Comparison of ENCODE assay signal across 23 cellular contexts in the genomic region with DNA sequence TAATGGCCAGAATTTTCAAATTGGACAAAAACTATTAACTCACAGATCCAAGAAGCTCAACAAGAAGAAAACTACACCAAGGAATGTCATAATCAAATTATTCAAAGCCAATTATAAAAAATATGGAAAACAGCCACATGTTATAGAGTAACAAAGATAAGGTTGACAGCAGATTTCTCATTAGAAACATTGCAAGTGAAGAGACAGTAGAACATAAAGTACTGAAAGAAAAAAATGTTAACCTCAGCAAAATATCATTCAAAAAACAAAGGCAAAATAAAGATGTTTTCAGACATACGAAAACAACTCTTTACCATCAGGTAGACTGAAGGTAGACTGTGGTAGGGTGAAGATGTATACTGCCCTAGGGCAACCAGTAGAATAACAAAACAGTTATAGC.
"Had no signal": no experiment of that assay in that cellular context is flagged by ENCODE, and none has a peak within 500 bp of the region (broad histone marks: within the 10 kb centered on the region; RNA-seq: fewer than 3 reads in every experiment).

No MANE protein-coding gene starts in this region.

- H3K4me1 ChIP-seq: colonic mucosa, suprapubic skin had no signal

- ATAC-seq: activated CD8-positive, alpha-beta T cell treated with anti-CD3 and anti-CD28 coated beads, Interleukin-2, amount 10 ng/mL, durations not matched to agents 7 days and 5 days; gastrocnemius medialis; left lung; natural killer cell treated with Interleukin-12 subunit alpha and Interleukin-12 subunit beta and Interleukin-15 and Interleukin-18, amount 100 ng/mL, for 72 hours; sciatic nerve had no signal

- H3K9me3 ChIP-seq: gastrocnemius medialis had no signal

- DNase-seq: activated CD4-positive, alpha-beta T cell treated with anti-CD3 and anti-CD28 coated beads for 4 hours; activated CD8-positive, alpha-beta memory T cell treated with anti-CD3 and anti-CD28 coated beads, Interleukin-2, amount 50 U/mL, for 48 hours; activated CD8-positive, alpha-beta T cell treated with anti-CD3 and anti-CD28 coated beads, Interleukin-2, amount 10 ng/mL, durations not matched to agents 7 days and 5 days; activated naive CD8-positive, alpha-beta T cell treated with anti-CD3 and anti-CD28 coated beads, Interleukin-2, amount 10 ng/mL, durations not matched to agents 7 days and 5 days; aorta; colonic mucosa; effector CD4-positive, alpha-beta T cell; gastrocnemius medialis; heart right ventricle; islet precursor cell; nucleus accumbens; spleen; stimulated activated CD4-positive, alpha-beta T cell treated with anti-CD3 and anti-CD28 coated beads, Interleukin-1b, Interleukin-23, amount 100 ng/mL, for 48 hours; stimulated activated naive CD4-positive, alpha-beta T cell treated with Interleukin-2 at 50 U/mL for 16 hours had no signal

- H3K27ac Mint-ChIP-seq: activated CD8-positive, alpha-beta T cell treated with anti-CD3 and anti-CD28 coated beads, Interleukin-2, amount 10 ng/mL, durations not matched to agents 7 days and 5 days; activated naive CD8-positive, alpha-beta T cell treated with anti-CD3 and anti-CD28 coated beads, Interleukin-2, amount 10 ng/mL, durations not matched to agents 7 days and 5 days; activated T-helper 2 cell treated with anti-CD3 and anti-CD28 coated beads, Interferon-gamma antibody, Interleukin-2, Interleukin-4, amounts not matched to agents 10 μg/mL and 5 μg/mL and 100 μg/mL, durations not matched to agents 14 hours and 24 hours and 36 hours; natural killer cell treated with Interleukin-12 subunit alpha and Interleukin-12 subunit beta and Interleukin-15 and Interleukin-18, amount 100 ng/mL, for 72 hours; progenitor cell of endocrine pancreas; type B pancreatic cell had no signal

- H3K4me3 Mint-ChIP-seq: activated CD8-positive, alpha-beta T cell treated with anti-CD3 and anti-CD28 coated beads, Interleukin-2, amount 10 ng/mL, durations not matched to agents 7 days and 5 days; activated naive CD8-positive, alpha-beta T cell treated with anti-CD3 and anti-CD28 coated beads, Interleukin-2, amount 10 ng/mL, durations not matched to agents 7 days and 5 days; natural killer cell treated with Interleukin-12 subunit alpha and Interleukin-12 subunit beta and Interleukin-15 and Interleukin-18, amount 100 ng/mL, for 72 hours; type B pancreatic cell had no signal

- H3K27me3 Mint-ChIP-seq: activated naive CD8-positive, alpha-beta T cell treated with anti-CD3 and anti-CD28 coated beads, Interleukin-2, amount 10 ng/mL, durations not matched to agents 7 days and 5 days; memory B cell; natural killer cell treated with Interleukin-12 subunit alpha and Interleukin-12 subunit beta and Interleukin-15 and Interleukin-18, amount 100 ng/mL, for 72 hours; progenitor cell of endocrine pancreas; type B pancreatic cell had no signal

- H3K36me3 ChIP-seq: cardiac muscle cell, colonic mucosa, suprapubic skin had no signal

- H3K27me3 ChIP-seq: cardiac muscle cell, colonic mucosa, gastrocnemius medialis, heart right ventricle, left lung, spleen, suprapubic skin had no signal

- H3K4me3 ChIP-seq: cardiac muscle cell, colonic mucosa, gastrocnemius medialis, heart right ventricle, left lung, spleen, suprapubic skin had no signal

- H3K27ac ChIP-seq: cardiac muscle cell, colonic mucosa, gastrocnemius medialis, heart right ventricle, left lung, spleen, suprapubic skin had no signal
